In genomic region chr18:79792096-79792987, GRCh38 we compare ENCODE assay signal across 12 cellular contexts. TPM values are rescaled to one million over a fixed set of nuclear protein-coding genes. Genes with fewer than 3 reads are reported as not detected.
DNase-seq lines count a peak whose midpoint lies in the region; ATAC-seq and TF ChIP-seq lines count a peak whose summit lies in the region.
"Had no signal": no experiment of that assay in that cellular context is flagged by ENCODE, and none has a peak within 500 bp of the region (broad histone marks: within the 10 kb centered on the region; RNA-seq: fewer than 3 reads in every experiment).

No MANE protein-coding gene starts in this region.

- H3K27me3 ChIP-seq in AG04450 (ENCODE audit: control insufficient read depth, insufficient read depth, low read length) (peaks cover 20% of the 10 kb centered on the region), mononuclear cell (ENCODE audit: insufficient read depth, low read length) (peaks cover 22% of the 10 kb centered on the region)
- H3K27me3 ChIP-seq: ovary had no signal

- DNase-seq in AG04450 (ENCODE audit: low read depth, low spot score) (no peak), Kasumi-1 (lab: John Stamatoyannopoulos, UW) (peak; percentile 28 to 51), NCI-H1436 treated with DMSO at 0.1 percent for 48 hours (lab: John Stamatoyannopoulos, UW) (no peak), RKO (ENCODE audit: low spot score) (no peak), ureter (ENCODE audit: low spot score) (no peak)
- DNase-seq: cerebellar nuclear complex had no signal

- peak overlapping the region; percentile 96 for H3K27ac ChIP-seq in AG04450 (ENCODE audit: low read depth, low read length)
- H3K27ac ChIP-seq: epithelial cell of prostate, ovary had no signal

- peaks cover 71% of the 10 kb centered on the region for H3K4me1 ChIP-seq in mononuclear cell (ENCODE audit: insufficient read depth, low read length)

- peaks cover 5% of the 10 kb centered on the region; the same call in 1 of the 2 replicates for H3K9me3 ChIP-seq in AG04450 (ENCODE audit: control insufficient read depth, insufficient read depth, low read length)
- no peaks in the 10 kb centered on the region for H3K9me3 ChIP-seq in mononuclear cell (ENCODE audit: low read depth, low read length)
- H3K9me3 ChIP-seq: ovary had no signal

- POLR2A ChIA-PET in AG04450 (lab: Yijun Ruan, JAX), result interaction anchor here (1.0 kb wide), 1 partner anchor 65 kb away, joined by 3 read pairs; no protein-coding TSS in a partner anchor

- ATAC-seq in GM21390 (IDR thresholded peaks at IDR 0.05; ENCODE audit: unreplicated experiment), result no peak

- CTCF ChIA-PET in AG04450 (lab: Charles Lee), result no interaction called here

- peak overlapping the region; percentile 47 for H3K4me3 ChIP-seq in AG04450 (ENCODE audit: low read depth, low read length)
- H3K4me3 ChIP-seq in WI38 (ENCODE audit: low read depth, low read length), result peak overlapping the region; percentile 31
- H3K4me3 ChIP-seq in mononuclear cell (ENCODE audit: low read length), result peak overlapping the region; percentile 5
- H3K4me3 ChIP-seq: ovary had no signal

- no peak for TF ChIP-seq CTCF in AG04450 (IDR thresholded peaks at IDR 0.05; ENCODE audit: low read depth, low read length)
- no peak for TF ChIP-seq CTCF in WI38 (IDR thresholded peaks at IDR 0.05; ENCODE audit: low read depth, low read length)

RNA-seq across cellular contexts. Expression of gene KCNG2, which starts 5.4 kb away (rescaled TPM):
- 0.38 and 0.57 TPM in 2 replicates for polyA plus RNA-seq in AG04450 (2011; rRNA removed)
- not detected in 2 replicates for polyA minus RNA-seq in AG04450 (2011; rRNA and poly(A)+ RNA removed)
- total RNA-seq in mononuclear cell (0.10 TPM), ureter (not detected)
- total RNA-seq: Daoy had no signal

Comparison
In these comparisons a context has a peak if more than half of its experiments do, and no peak if none do; other contexts are left out.
1. DNase-seq: peak in Kasumi-1 (2 of 2); none in AG04450 (single experiment), NCI-H1436 treated with DMSO at 0.1 percent for 48 hours (single experiment), RKO (single experiment) and ureter (single experiment).
2. Peak in every context shown above with its lines, with median percentiles within 50 percentile points of each other: H3K4me3 ChIP-seq.